31 cellular contexts compared by ENCODE assay signal in the genomic region with DNA sequence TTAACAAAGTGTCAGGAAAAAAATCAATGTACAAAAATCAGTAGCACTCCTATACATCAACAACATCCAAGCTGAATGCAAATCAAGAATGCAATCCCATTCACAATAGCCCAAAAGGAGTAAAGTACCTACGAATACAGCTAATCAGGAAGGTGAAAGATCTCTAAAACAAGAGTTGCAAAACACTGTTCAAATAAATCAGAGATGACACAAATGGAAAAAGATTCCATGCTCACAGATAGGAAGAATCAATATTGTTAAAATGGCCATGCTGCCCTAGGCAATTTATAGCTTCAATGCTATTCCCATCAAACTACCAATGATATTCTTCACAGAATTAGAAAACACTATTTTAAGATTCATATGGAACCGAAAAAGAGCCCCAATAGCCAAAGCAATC.
"Had no signal": no experiment of that assay in that cellular context is flagged by ENCODE, and none has a peak within 500 bp of the region (broad histone marks: within the 10 kb centered on the region; RNA-seq: fewer than 3 reads in every experiment).

No MANE protein-coding gene starts in this region.

- H3K9me3 Mint-ChIP-seq: natural killer cell; nephron; neural progenitor cell; stimulated activated memory B cell treated with anti-CD40 and anti-IgM and Interleukin-4, amounts not matched to agents 10 μg/mL and 1 μg/mL and 100 μg/mL, for 72 hours; stimulated activated naive CD8-positive, alpha-beta T cell treated with anti-CD3 and anti-CD28 coated beads, Interleukin-15, amount 100 ng/mL, for 72 hours; type B pancreatic cell had no signal

- H3K4me2 ChIP-seq: neural progenitor cell, smooth muscle cell had no signal

- H3K27ac ChIP-seq: neural progenitor cell, ovary, parathyroid adenoma, psoas muscle, skin epidermis, spleen, suprapubic skin, testis, tibial artery, transverse colon, upper lobe of right lung, uterus had no signal

- H3K4me3 ChIP-seq: neural progenitor cell, ovary, psoas muscle, skin epidermis, smooth muscle cell, spleen, suprapubic skin, testis, tibial artery, transverse colon, upper lobe of right lung, uterus had no signal

- H3K9ac ChIP-seq: neural progenitor cell, parathyroid adenoma had no signal

- H3K27me3 ChIP-seq: neural progenitor cell, ovary, spleen, suprapubic skin, testis, tibial artery, transverse colon, upper lobe of right lung, uterus had no signal

- H3K4me3 Mint-ChIP-seq: natural killer cell; nephron; neural progenitor cell; stimulated activated memory B cell treated with anti-CD40 and anti-IgM and Interleukin-4, amounts not matched to agents 10 μg/mL and 1 μg/mL and 100 μg/mL, for 72 hours; stimulated activated naive CD8-positive, alpha-beta T cell treated with anti-CD3 and anti-CD28 coated beads, Interleukin-15, amount 100 ng/mL, for 72 hours; type B pancreatic cell had no signal

- H3K36me3 ChIP-seq: neural progenitor cell, ovary, spleen, suprapubic skin, tibial artery, transverse colon, upper lobe of right lung, uterus had no signal

- H3K27me3 Mint-ChIP-seq: progenitor cell of endocrine pancreas; stimulated activated memory B cell treated with anti-CD40 and anti-IgM and Interleukin-4, amounts not matched to agents 10 μg/mL and 1 μg/mL and 100 μg/mL, for 72 hours; stimulated activated naive CD8-positive, alpha-beta T cell treated with anti-CD3 and anti-CD28 coated beads, Interleukin-15, amount 100 ng/mL, for 72 hours; type B pancreatic cell had no signal

- DNase-seq: natural killer cell; occipital lobe; ovary; posterior cingulate gyrus; psoas muscle; right cardiac atrium; spleen; stimulated activated CD4-positive, alpha-beta T cell treated with anti-CD3 and anti-CD28 coated beads, Interleukin-12 subunit alpha, Interleukin-12 subunit beta, amount 100 ng/mL, for 4 hours; stimulated activated CD4-positive, alpha-beta T cell treated with anti-CD3 and anti-CD28 coated beads, Interleukin-1b, Interleukin-23, amount 100 ng/mL, for 48 hours; stimulated activated CD4-positive, alpha-beta T cell treated with anti-CD3 and anti-CD28 coated beads, Interleukin-4, amount 100 ng/mL, for 1 hour; stimulated activated CD4-positive, alpha-beta T cell treated with anti-CD3 and anti-CD28 coated beads, Interleukin-4, amount 100 ng/mL, for 4 hours; stimulated activated CD8-positive, alpha-beta memory T cell treated with anti-CD3 and anti-CD28 coated beads, Interleukin-4, amount 100 ng/mL, for 48 hours; stimulated activated naive CD4-positive, alpha-beta T cell; stimulated activated naive CD8-positive, alpha-beta T cell treated with anti-CD3 and anti-CD28 coated beads, Interleukin-15, amount 100 ng/mL, for 72 hours; stimulated activated naive CD8-positive, alpha-beta T cell treated with anti-CD3 and anti-CD28 coated beads, Interleukin-15, Interleukin-2, amounts not matched to agents 100 U/mL and 50 U/mL, for 24 hours; substantia nigra; testis; tibial artery; transverse colon; upper lobe of right lung; uterus had no signal

- H3K27ac Mint-ChIP-seq: natural killer cell; nephron; neural progenitor cell; progenitor cell of endocrine pancreas; stimulated activated memory B cell treated with anti-CD40 and anti-IgM and Interleukin-4, amounts not matched to agents 10 μg/mL and 1 μg/mL and 100 μg/mL, for 72 hours; type B pancreatic cell had no signal

- H3K79me2 ChIP-seq: parathyroid adenoma had no signal

- H3K9me3 ChIP-seq: ovary, psoas muscle, spleen, suprapubic skin, testis, tibial artery, transverse colon, upper lobe of right lung, uterus had no signal

- ATAC-seq: natural killer cell; psoas muscle; right cardiac atrium; sciatic nerve; stimulated activated memory B cell treated with anti-CD40 and anti-IgM and Interleukin-4, amounts not matched to agents 10 μg/mL and 1 μg/mL and 100 μg/mL, for 72 hours; stimulated activated naive CD8-positive, alpha-beta T cell treated with anti-CD3 and anti-CD28 coated beads, Interleukin-15, amount 100 ng/mL, for 72 hours; stimulated activated naive CD8-positive, alpha-beta T cell treated with anti-CD3 and anti-CD28 coated beads, Interleukin-15, Interleukin-2, amounts not matched to agents 100 U/mL and 50 U/mL, for 24 hours; upper lobe of right lung had no signal

- H2AFZ ChIP-seq: neural progenitor cell, parathyroid adenoma had no signal

- H3K4me1 ChIP-seq: parathyroid adenoma, psoas muscle, suprapubic skin, uterus had no signal

- H3K36me3 Mint-ChIP-seq: natural killer cell; neural progenitor cell; stimulated activated memory B cell treated with anti-CD40 and anti-IgM and Interleukin-4, amounts not matched to agents 10 μg/mL and 1 μg/mL and 100 μg/mL, for 72 hours; type B pancreatic cell had no signal
